11 cellular contexts compared by ENCODE assay signal in the genomic region with DNA sequence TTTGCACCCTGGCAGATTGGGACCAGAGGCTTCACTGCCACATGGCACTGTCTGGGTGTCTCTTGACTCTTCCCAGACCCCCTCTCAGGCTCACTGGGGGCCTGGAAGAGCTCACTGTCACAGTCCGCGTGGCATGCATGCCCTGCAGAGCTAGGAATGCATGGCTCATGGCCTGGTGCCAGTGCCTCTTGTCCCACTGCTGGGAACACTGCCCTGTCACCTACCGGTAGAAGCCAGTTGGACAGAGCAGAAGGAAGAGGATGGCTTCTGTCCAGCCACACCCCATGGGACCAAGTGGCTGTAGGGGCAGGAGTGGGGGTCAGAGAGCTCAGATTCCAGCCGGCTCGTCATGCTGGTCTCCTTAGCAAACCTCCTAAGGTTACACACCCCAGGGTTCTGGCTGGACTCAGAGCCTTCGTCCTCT. TPM values are rescaled to one million over a fixed set of nuclear protein-coding genes. Genes with fewer than 3 reads are reported as not detected.
A peak's percentile ranks its signal among the peaks of the same experiment; 100 is the strongest.
DNase-seq lines count a peak whose midpoint lies in the region; TF ChIP-seq lines count a peak whose summit lies in the region.
"Had no signal": no experiment of that assay in that cellular context is flagged by ENCODE, and none has a peak within 500 bp of the region (broad histone marks: within the 10 kb centered on the region; RNA-seq: fewer than 3 reads in every experiment).

No MANE protein-coding gene starts in this region.

- H3K4me1 ChIP-seq in adrenal gland (replicated peaks in 1 of 2) (peaks cover 0 to 3% of the 10 kb centered on the region in 2 donors), subcutaneous abdominal adipose tissue (ENCODE audit: control insufficient read depth in 5 of 5, insufficient read depth in 5 of 5, low read length in 5 of 5) (peaks cover 20 to 46% (median 38%) of the 10 kb centered on the region in 5 donors)

- H3K36me3 ChIP-seq in adrenal gland (replicated peaks in 1 of 2): no peaks in the 10 kb centered on the region
- no peaks in the 10 kb centered on the region for H3K36me3 ChIP-seq in subcutaneous abdominal adipose tissue (ENCODE audit: control insufficient read depth in 5 of 5, insufficient read depth in 5 of 5, low read length in 5 of 5)

- WGBS in adrenal gland, 4 donors: 44 to 80% (median 73%) methylated on average over 3 to 6 of the region's 6 CpGs

- H3K27ac ChIP-seq in adrenal gland (no peak overlapping the region), subcutaneous abdominal adipose tissue (ENCODE audit: low read depth, low read length) (peak overlapping the region; percentile 54)

- peak; percentile 38 for DNase-seq in HT-29 (ENCODE audit: low spot score)
- peak in 4 of 7 donors; percentile 40 to 71 (median 65) for DNase-seq in adrenal gland
- DNase-seq in left kidney (ENCODE audit: low read depth, low spot score): peak; percentile 35
- DNase-seq in AML-193 (lab: John Stamatoyannopoulos, UW): no peak
- no peak for DNase-seq in activated CD8-positive, alpha-beta memory T cell treated with anti-CD3 and anti-CD28 coated beads, Interleukin-2, amount 50 U/mL, for 48 hours
- DNase-seq in NCI-H1417 (lab: John Stamatoyannopoulos, UW): no peak
- DNase-seq: activated CD8-positive, alpha-beta T cell treated with anti-CD3 and anti-CD28 coated beads for 36 hours; NCI-H226; T1000 had no signal

- no peak for TF ChIP-seq POLR2A in adrenal gland (IDR thresholded peaks at IDR 0.05)

- H3K9me3 ChIP-seq in adrenal gland (replicated peaks in 1 of 3) (no peaks in the 10 kb centered on the region), subcutaneous abdominal adipose tissue (ENCODE audit: control insufficient read depth in 5 of 5, low read length in 5 of 5) (peaks cover 0 to 6% (median 5%) of the 10 kb centered on the region in 5 donors)

- no peaks in the 10 kb centered on the region for H3K27me3 ChIP-seq in adrenal gland
- no peaks in the 10 kb centered on the region for H3K27me3 ChIP-seq in subcutaneous abdominal adipose tissue (ENCODE audit: control insufficient read depth in 5 of 5, insufficient read depth in 4 of 5, low read length in 5 of 5)

- TF ChIP-seq CTCF in adrenal gland (IDR thresholded peaks at IDR 0.05): no peak

- intact Hi-C loops in adrenal gland (cut with DNase I): loop anchor here in 1 of 2 donors (5.0 to 10.0 kb wide), 2 partner anchors 155 to 243 kb away; no protein-coding TSS in a partner anchor

- H3K4me3 ChIP-seq in adrenal gland (no peak overlapping the region), subcutaneous abdominal adipose tissue (ENCODE audit: low read depth in 1 of 5, low read length in 5 of 5) (no peak overlapping the region)

- H3K9ac ChIP-seq in subcutaneous abdominal adipose tissue (ENCODE audit: low read length in 5 of 5): peak overlapping the region in 1 of 5 donors; percentile 8

RNA-seq across cellular contexts. Expression of gene MB, which starts 29.7 kb away (rescaled TPM):
- 0.79 and 0.86 TPM in 2 replicates for total RNA-seq in HT-29 (2014; rRNA removed; shearing (Covaris generic))
- 10 to 100 TPM in 1 of 8 donors, 1 to 10 TPM in 6, under 1 TPM in 1; 0.72 to 32.8 (median 2.0) TPM for total RNA-seq in adrenal gland
- polyA plus RNA-seq in adrenal gland: 1 to 10 TPM in 2 of 3 donors, under 1 TPM in 1; 0.35 to 5.9 (median 2.5) TPM
- total RNA-seq: activated CD8-positive, alpha-beta T cell treated with anti-CD3 and anti-CD28 coated beads for 36 hours; LHCN-M2 had no signal

RNA-seq across cellular contexts. Expression of gene RASD2, which starts 46.8 kb away (rescaled TPM):
- 0.05 TPM in 1 of 2 replicates, not detected in the other for total RNA-seq in HT-29 (2014; rRNA removed; shearing (Covaris generic))
- total RNA-seq in adrenal gland: 1 to 10 TPM in 7 of 8 donors, under 1 TPM in 1; 0.87 to 6.8 (median 2.6) TPM
- polyA plus RNA-seq in adrenal gland: 10 to 100 TPM in 1 of 3 donors, 1 to 10 TPM in 2; 3.2 to 10.4 (median 3.8) TPM
- total RNA-seq: activated CD8-positive, alpha-beta T cell treated with anti-CD3 and anti-CD28 coated beads for 36 hours had no signal

Comparison
In these comparisons a context has a peak if more than half of its experiments do, and no peak if none do; other contexts are left out.
1. DNase-seq: peak in HT-29 (single experiment), adrenal gland (4 of 7) and left kidney (single experiment); none in AML-193 (0 of 2), activated CD8-positive, alpha-beta memory T cell treated with anti-CD3 and anti-CD28 coated beads, Interleukin-2, amount 50 U/mL, for 48 hours (single experiment) and NCI-H1417 (0 of 3).